In the genomic region with DNA sequence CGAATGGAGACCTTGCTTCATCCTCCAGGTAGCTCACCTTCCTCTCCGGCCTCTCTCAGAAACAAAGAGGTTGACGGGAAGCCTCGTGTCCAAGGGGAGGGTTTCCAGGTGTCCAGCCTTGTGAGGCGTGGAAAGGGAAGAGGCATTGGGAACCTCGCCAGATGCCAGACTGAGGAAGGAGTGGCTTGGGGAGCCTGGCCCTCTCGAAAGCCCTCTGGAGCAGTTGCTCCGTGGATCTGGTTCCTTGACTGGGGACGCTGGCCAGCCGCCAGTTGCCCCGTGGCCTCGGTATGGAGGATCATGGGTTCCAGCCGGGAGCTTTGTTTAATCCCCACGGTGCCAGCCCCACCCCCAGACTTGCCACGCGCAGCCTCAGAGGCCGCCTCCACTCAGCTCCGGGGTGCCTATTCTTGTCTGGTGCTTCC, we compare ENCODE assay signal across 9 cellular contexts. TPM values are rescaled to one million over a fixed set of nuclear protein-coding genes. Genes with fewer than 3 reads are reported as not detected.
A peak's percentile ranks its signal among the peaks of the same experiment; 100 is the strongest.
DNase-seq lines count a peak whose midpoint lies in the region; ATAC-seq and TF ChIP-seq lines count a peak whose summit lies in the region.
"Had no signal": no experiment of that assay in that cellular context is flagged by ENCODE, and none has a peak within 500 bp of the region (broad histone marks: within the 10 kb centered on the region; RNA-seq: fewer than 3 reads in every experiment).

No MANE protein-coding gene starts in this region.

- peak; percentile 54 for ATAC-seq in Right ventricle myocardium superior (ENCODE audit: poor library complexity)
- ATAC-seq in HG03378 (IDR thresholded peaks at IDR 0.05; ENCODE audit: unreplicated experiment) = no peak
- ATAC-seq in HG03460 (IDR thresholded peaks at IDR 0.05; ENCODE audit: unreplicated experiment) = no peak

- no peak for TF ChIP-seq POLR2A in Peyer's patch (IDR thresholded peaks at IDR 0.05)

- H3K27me3 ChIP-seq in Peyer's patch (no peaks in the 10 kb centered on the region), rectal smooth muscle tissue (ENCODE audit: control insufficient read depth, insufficient read depth, low read length) (no peaks in the 10 kb centered on the region)

- no peak for TF ChIP-seq CTCF in Peyer's patch (IDR thresholded peaks at IDR 0.05)

- H3K9me3 ChIP-seq in Peyer's patch = no peaks in the 10 kb centered on the region

- H3K27ac ChIP-seq in Peyer's patch (peak overlapping the region in 3 of 4 donors; percentile 28 to 65 (median 50)), rectal smooth muscle tissue (ENCODE audit: low read depth, low read length) (peak overlapping the region; percentile 46)

- H3K4me3 ChIP-seq in Peyer's patch = peak overlapping the region in 2 of 4 donors; percentile 20 to 26
- H3K4me3 ChIP-seq in rectal smooth muscle tissue (ENCODE audit: low read length) = peak overlapping the region; percentile 37

- H3K36me3 ChIP-seq in Peyer's patch (no peaks in the 10 kb centered on the region), rectal smooth muscle tissue (ENCODE audit: control insufficient read depth, insufficient read depth, low read length) (no peaks in the 10 kb centered on the region)

- intact Hi-C loops in Right ventricle myocardium superior (cut with DNase I) = no loop called here

- no peak overlapping the region for H3K9ac ChIP-seq in rectal smooth muscle tissue (ENCODE audit: low read length)

- H3K4me1 ChIP-seq in Peyer's patch (peaks cover 0 to 20% (median 5%) of the 10 kb centered on the region in 4 donors), rectal smooth muscle tissue (ENCODE audit: control insufficient read depth, insufficient read depth, low read length) (peaks cover 4% of the 10 kb centered on the region)

- DNase-seq in DMS53 (lab: John Stamatoyannopoulos, UW) (peak; percentile 94), Peyer's patch (peak in 2 of 3 donors; percentile 72 to 76), Right ventricle myocardium superior (peak; percentile 71)
- no peak for DNase-seq in activated CD4-positive, alpha-beta T cell treated with anti-CD3 and anti-CD28 coated beads for 48 hours
- no peak for DNase-seq in stimulated activated CD4-positive, alpha-beta T cell treated with anti-CD3 and anti-CD28 coated beads, Interleukin-2, amount 100 ng/mL, for 48 hours
- DNase-seq: activated effector memory CD4-positive, alpha-beta T cell treated with anti-CD3 and anti-CD28 coated beads, Interleukin-2, amount 50 U/mL, for 16 hours had no signal

RNA-seq across cellular contexts. Expression of a gene that starts 30.3 kb away (rescaled TPM):
- total RNA-seq in Peyer's patch (100 to 1,000 TPM; 113 to 259 (median 192) TPM), Right ventricle myocardium superior (177 TPM)

Comparison
In these comparisons a context has a peak if more than half of its experiments do, and no peak if none do; other contexts are left out.
1. DNase-seq: peak in DMS53 (single experiment), Peyer's patch (2 of 3) and Right ventricle myocardium superior (single experiment); none in activated CD4-positive, alpha-beta T cell treated with anti-CD3 and anti-CD28 coated beads for 48 hours (single experiment) and stimulated activated CD4-positive, alpha-beta T cell treated with anti-CD3 and anti-CD28 coated beads, Interleukin-2, amount 100 ng/mL, for 48 hours (0 of 2).